Comparison of ENCODE assay signal across 8 cellular contexts in the genomic region with DNA sequence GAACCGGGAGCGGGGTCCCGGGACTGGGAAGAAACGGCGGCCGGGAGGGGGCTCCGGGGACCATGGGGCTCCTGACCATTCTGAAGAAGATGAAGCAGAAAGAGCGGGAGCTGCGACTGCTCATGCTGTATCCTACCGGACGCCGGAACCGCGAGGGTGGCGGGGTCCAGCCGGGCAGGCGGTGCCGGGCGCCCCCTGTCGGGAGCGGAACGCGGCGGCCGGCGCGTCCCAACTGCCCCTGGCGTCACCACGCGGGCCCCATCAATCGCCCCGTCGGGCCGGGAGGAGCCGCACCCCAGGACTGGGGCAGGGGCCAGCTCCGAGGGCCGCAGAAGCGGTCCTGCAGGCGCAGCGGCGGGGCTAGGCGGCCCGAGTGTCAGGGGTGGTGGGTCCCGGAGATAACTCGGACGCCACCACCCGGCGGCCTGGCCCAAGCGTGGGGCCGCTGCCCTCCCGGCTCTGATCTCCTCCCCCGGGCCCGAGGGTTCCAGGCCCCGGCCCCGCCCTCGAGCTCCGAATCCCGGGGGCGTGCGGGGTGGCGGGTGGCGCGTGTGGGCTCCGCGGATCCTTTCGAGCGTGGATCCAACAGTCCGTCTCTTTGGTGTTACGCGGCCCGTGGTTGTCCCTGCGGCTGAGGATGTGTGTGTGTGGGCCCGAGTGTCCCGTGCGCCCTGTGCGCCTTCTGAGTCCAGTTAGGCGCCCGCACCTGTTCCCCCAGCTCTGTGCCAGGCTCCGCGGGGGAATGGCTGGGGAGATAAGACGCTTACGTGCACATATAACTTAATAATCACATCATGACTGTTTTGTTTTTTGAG. TPM values are rescaled to one million over a fixed set of nuclear protein-coding genes. Genes with fewer than 3 reads are reported as not detected.
DNase-seq lines count a peak whose midpoint lies in the region; ATAC-seq and TF ChIP-seq lines count a peak whose summit lies in the region.

ARL2 (plus strand) TSS at position 15 of the 815 bp plus-strand sequence; CDS start at position 63, 48 bp downstream.

- peak within 1 kb of the TSS; percentile 69 for H3K4me3 ChIP-seq in astrocyte of the spinal cord (ENCODE audit: low read depth, low read length)
- H3K4me3 ChIP-seq in iPS-18c (ENCODE audit: insufficient read depth, low read depth, low read length): peak within 1 kb of the TSS; percentile 80

- peak; percentile 49 for DNase-seq in COLO829 (ENCODE audit: low spot score)
- DNase-seq in SK-N-DZ (ENCODE audit: low spot score): peak; percentile 49
- DNase-seq in astrocyte of the spinal cord (ENCODE audit: low read depth, low spot score): no peak
- peak; percentile 56 to 65 for DNase-seq in stimulated activated CD4-positive, alpha-beta T cell treated with anti-CD3 and anti-CD28 coated beads, Interleukin-2, amount 100 ng/mL, for 24 hours
- DNase-seq in NCI-H1092 treated with DMSO at 0.1 percent for 48 hours (lab: John Stamatoyannopoulos, UW): no peak

- ATAC-seq in GM19043 (IDR thresholded peaks at IDR 0.05; ENCODE audit: low read depth, unreplicated experiment) (peak; percentile 53), HG03175 (IDR thresholded peaks at IDR 0.05; ENCODE audit: unreplicated experiment) (peak; percentile 61)

- in situ Hi-C loops in astrocyte of the spinal cord (cut with HindIII; ENCODE audit: low sequenced_read_pairs): no loop called here

- peak; percentile 67 for TF ChIP-seq CTCF in astrocyte of the spinal cord (IDR thresholded peaks at IDR 0.05; ENCODE audit: low read depth, low read length)

- no peaks in the 10 kb centered on the region for H3K9me3 ChIP-seq in iPS-18c (ENCODE audit: control insufficient read depth, insufficient read depth, low read length)

RNA-seq across cellular contexts. Expression of gene ARL2, which starts in this region (rescaled TPM):
- polyA plus RNA-seq in SK-N-DZ (2014; cell fraction: cytosol; rRNA removed): 111 and 129 TPM in 2 replicates
- polyA plus RNA-seq in SK-N-DZ (2014; cell fraction: nucleus; rRNA removed): 62.7 and 74.3 TPM in 2 replicates

Comparison
In these comparisons a context has a peak if more than half of its experiments do, and no peak if none do; other contexts are left out.
1. DNase-seq: peak in COLO829 (single experiment), SK-N-DZ (single experiment) and stimulated activated CD4-positive, alpha-beta T cell treated with anti-CD3 and anti-CD28 coated beads, Interleukin-2, amount 100 ng/mL, for 24 hours (2 of 2); none in astrocyte of the spinal cord (single experiment) and NCI-H1092 treated with DMSO at 0.1 percent for 48 hours (single experiment).